Comparison of ENCODE assay signal across 1 cellular context in genomic region chr5:109034276-109034675, GRCh38.
TF ChIP-seq lines count a peak whose summit lies in the region.

No MANE protein-coding gene starts in this region.

TF ChIP-seq in GM23338, 12 proteins besides CTCF, POLR2A, EP300 and RAD21 (continued from another document):
- TF ChIP-seq REST (IDR thresholded peaks at IDR 0.05; ENCODE audit: unreplicated experiment): no peak
- TF ChIP-seq EZH2phosphoT487 (IDR thresholded peaks at IDR 0.05; ENCODE audit: unreplicated experiment): no peak
- TF ChIP-seq NANOG (IDR thresholded peaks at IDR 0.05; ENCODE audit: borderline replicate concordance): no peak
- TF ChIP-seq JUNB (IDR thresholded peaks at IDR 0.05; ENCODE audit: unreplicated experiment): no peak
- no peak for TF ChIP-seq EZH2 (IDR thresholded peaks at IDR 0.05; ENCODE audit: low read depth, unreplicated experiment)
- TF ChIP-seq ETS1 (IDR thresholded peaks at IDR 0.05): no peak
- no peak for TF ChIP-seq ZNF331 (CRISPR knock-in tag; IDR thresholded peaks at IDR 0.05; ENCODE audit: low read depth)
- TF ChIP-seq POLR2AphosphoS5 (IDR thresholded peaks at IDR 0.05; ENCODE audit: low read depth): no peak
- TF ChIP-seq ZNF114 (CRISPR knock-in tag; IDR thresholded peaks at IDR 0.05): no peak
- TF ChIP-seq STAT1 (IDR thresholded peaks at IDR 0.05; ENCODE audit: unreplicated experiment): no peak
